ENCODE assay signal across 1 cellular context in genomic region chr16:2088759-2089358, GRCh38.
TF ChIP-seq lines count a peak whose summit lies in the region.

No MANE protein-coding gene starts in this region.

TF ChIP-seq in GM12878, 131 proteins besides CTCF, POLR2A, EP300 and RAD21:
- TF ChIP-seq SRF (IDR thresholded peaks at IDR 0.05; ENCODE audit: low read depth in 2 of 2, low read length in 2 of 2), result no peak
- no peak for TF ChIP-seq SPI1 (IDR thresholded peaks at IDR 0.05; ENCODE audit: borderline replicate concordance, insufficient read depth, low read depth, low read length)
- no peak for TF ChIP-seq MEF2B (IDR thresholded peaks at IDR 0.05; ENCODE audit: partially characterized antibody, poor library complexity, severe bottlenecking)
- TF ChIP-seq SIN3A (IDR thresholded peaks at IDR 0.05; ENCODE audit: low read depth, low read length), result no peak
- no peak for TF ChIP-seq BRCA1 (IDR thresholded peaks at IDR 0.05; ENCODE audit: low read depth, low read length)
- no peak for TF ChIP-seq SREBF2 (IDR thresholded peaks at IDR 0.05; ENCODE audit: low read length)
- no peak for TF ChIP-seq KLF5 (IDR thresholded peaks at IDR 0.05; ENCODE audit: partially characterized antibody)
- no peak for TF ChIP-seq PAX5 (IDR thresholded peaks at IDR 0.05; ENCODE audit: borderline replicate concordance, low read depth, low read length)
- TF ChIP-seq PKNOX1 (IDR thresholded peaks at IDR 0.05), result no peak
- no peak for TF ChIP-seq CBX3 (IDR thresholded peaks at IDR 0.05; ENCODE audit: borderline replicate concordance, low read depth)
- no peak for TF ChIP-seq FOXM1 (IDR thresholded peaks at IDR 0.05; ENCODE audit: low read depth, low read length)
- TF ChIP-seq TCF3 (IDR thresholded peaks at IDR 0.05; ENCODE audit: borderline replicate concordance, insufficient read depth, low read depth, low read length), result no peak
- no peak for TF ChIP-seq TCF7 (IDR thresholded peaks at IDR 0.05; ENCODE audit: borderline replicate concordance)
- TF ChIP-seq PAX8 (IDR thresholded peaks at IDR 0.05), result no peak
